In genomic region chr3:58526124-58526957, GRCh38 we compare ENCODE assay signal across 1 cellular context.
TF ChIP-seq lines count a peak whose summit lies in the region.

No MANE protein-coding gene starts in this region.

TF ChIP-seq in HCT116, 20 proteins besides CTCF, POLR2A, EP300 and RAD21 (continued from another document):
- TF ChIP-seq ZBTB33 (IDR thresholded peaks at IDR 0.05; ENCODE audit: extremely low read depth, insufficient replicate concordance, low read length) (peak; percentile 62), YY1 (IDR thresholded peaks at IDR 0.05; ENCODE audit: extremely low read depth, insufficient replicate concordance, low read depth, low read length) (peak; percentile 76), ZFX (IDR thresholded peaks at IDR 0.05) (peak; percentile 21; the same call in 1 of the 2 replicates), EZH2 (IDR thresholded peaks at IDR 0.05) (no peak), EZH2phosphoT487 (IDR thresholded peaks at IDR 0.05; ENCODE audit: borderline replicate concordance) (no peak), SRF (IDR thresholded peaks at IDR 0.05; ENCODE audit: low read depth) (no peak), EGR1 (IDR thresholded peaks at IDR 0.05; ENCODE audit: low read depth) (no peak), TCF7L2 (IDR thresholded peaks at IDR 0.05; ENCODE audit: borderline replicate concordance, extremely low read depth, insufficient read depth, insufficient read length) (peak; percentile 48)
